In the genomic region with DNA sequence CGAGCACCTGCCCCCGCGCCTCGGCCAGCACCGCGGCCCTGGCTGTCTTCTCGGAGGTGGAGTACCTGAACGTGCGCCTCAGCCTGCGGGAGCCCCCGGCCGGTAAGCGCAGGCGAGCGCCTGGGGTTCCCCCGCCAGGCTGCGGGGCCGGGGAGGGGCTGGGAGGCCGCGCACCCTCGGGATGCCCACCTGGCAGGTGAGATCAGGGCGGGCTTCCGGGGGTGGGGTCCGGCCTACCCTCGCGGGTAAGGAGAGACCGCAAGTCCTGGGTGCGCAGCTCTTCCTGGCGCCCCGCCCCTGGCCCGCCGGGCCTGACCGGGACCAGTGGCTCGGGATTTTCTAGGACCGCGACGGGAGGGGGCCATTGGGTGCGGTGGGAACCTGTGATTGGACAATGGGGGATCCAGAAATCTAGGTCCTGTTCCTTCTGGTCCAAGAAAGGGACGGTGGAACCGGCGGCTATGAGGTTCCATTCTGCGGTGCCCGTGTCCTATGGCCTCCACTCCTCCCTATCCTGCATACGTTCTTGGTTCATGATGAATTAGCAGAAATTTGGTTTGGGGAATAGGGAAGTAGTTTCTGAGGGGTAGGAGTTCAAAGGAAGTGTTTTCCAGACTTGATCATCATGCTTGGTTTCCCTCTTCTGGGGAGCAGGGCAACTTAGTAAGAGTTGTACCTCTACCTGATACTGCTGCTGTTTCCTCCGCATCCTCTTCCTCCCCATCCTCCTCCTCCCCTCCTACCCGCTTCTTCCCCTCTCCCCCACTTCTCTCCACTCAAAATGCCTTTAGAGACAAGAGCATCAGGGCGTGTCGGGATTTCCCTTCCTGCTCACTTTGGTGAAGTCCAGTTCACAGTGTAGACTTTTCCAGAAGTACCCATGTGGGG, we compare ENCODE assay signal across 7 cellular contexts. TPM values are rescaled to one million over a fixed set of nuclear protein-coding genes. Genes with fewer than 3 reads are reported as not detected.
DNase-seq lines count a peak whose midpoint lies in the region; ATAC-seq, FAIRE-seq and TF ChIP-seq lines count a peak whose summit lies in the region.

No MANE protein-coding gene starts in this region.

- peak overlapping the region; percentile 77 for H3K4me3 ChIP-seq in PC-3 (ENCODE audit: low read length)
- H3K4me3 ChIP-seq in bronchial epithelial cell (ENCODE audit: low read depth, low read length) = peak overlapping the region; percentile 49
- H3K4me3 ChIP-seq in skeletal muscle satellite cell (ENCODE audit: low read length) = peak overlapping the region; percentile 87

- no peak for TF ChIP-seq CTCF in PC-3 (conservative IDR thresholded peaks at IDR 0.05; ENCODE audit: low read depth, low read length)
- no peak for TF ChIP-seq CTCF in bronchial epithelial cell (IDR thresholded peaks at IDR 0.05; ENCODE audit: insufficient read depth, low read length, severe bottlenecking)

- H3K9me2 ChIP-seq in PC-3 (replicated peaks; ENCODE audit: low read length) = no peaks in the 10 kb centered on the region

- POLR2A ChIA-PET in PC-3 (lab: Charles Lee; ENCODE audit: unreplicated experiment) = no interaction called here

- H3K36me3 ChIP-seq in PC-3 (ENCODE audit: low read depth, low read length) (0 out of 2 replicates have a peak, but pooled peaks cover 4% of the 10 kb centered on the region), bronchial epithelial cell (ENCODE audit: control insufficient read depth, insufficient read depth, low read length) (peaks cover 22% of the 10 kb centered on the region), skeletal muscle satellite cell (ENCODE audit: insufficient read depth, low read length) (no peaks in the 10 kb centered on the region)

- H2AFZ ChIP-seq in PC-3 (ENCODE audit: low read length) = peak overlapping the region; percentile 65

- ATAC-seq in GM19023 (IDR thresholded peaks at IDR 0.05; ENCODE audit: unreplicated experiment) = peak; percentile 11
- no peak; the same call in 1 of the 2 replicates for ATAC-seq in PC-3
- ATAC-seq in GM19351 (IDR thresholded peaks at IDR 0.05; ENCODE audit: unreplicated experiment) = no peak

- BruUV-seq in PC-3 (replicated peaks; lab: Mats Ljungman, UMichigan) = TSS peak; percentile 36

- H3K4me1 ChIP-seq in PC-3 (ENCODE audit: insufficient read depth, low read length) (peaks cover 19% of the 10 kb centered on the region), skeletal muscle satellite cell (ENCODE audit: control insufficient read depth, insufficient read depth, low read length) (peaks cover 15% of the 10 kb centered on the region)

- CTCF ChIA-PET in PC-3 (lab: Charles Lee) = no interaction called here

- intact Hi-C loops in PC-3 (cut with micrococcal nuclease) = no loop called here

- H3K27me3 ChIP-seq in PC-3 (ENCODE audit: low read length) = no peaks in the 10 kb centered on the region
- H3K27me3 ChIP-seq in bronchial epithelial cell (ENCODE audit: control insufficient read depth, insufficient read depth, low read length) = no peaks in the 10 kb centered on the region
- H3K27me3 ChIP-seq in skeletal muscle satellite cell (ENCODE audit: control insufficient read depth, insufficient read depth, low read length) = no peaks in the 10 kb centered on the region

- H3K9me3 ChIP-seq in PC-3 (ENCODE audit: low read length) (no peaks in the 10 kb centered on the region), skeletal muscle satellite cell (replicated peaks; ENCODE audit: low read length) (no peaks in the 10 kb centered on the region)

- H4K20me1 ChIP-seq in PC-3 (ENCODE audit: low read length) = no peaks in the 10 kb centered on the region

- no peak overlapping the region for H3K27ac ChIP-seq in PC-3 (ENCODE audit: low read length)

- DNase-seq in PC-3 = peak; percentile 40
- no peak for DNase-seq in bronchial epithelial cell (ENCODE audit: low read depth)
- peak; percentile 4 for DNase-seq in iris pigment epithelial cell (ENCODE audit: low read depth)
- DNase-seq in DMS153 treated with DMSO at 0.1 percent for 48 hours (lab: John Stamatoyannopoulos, UW; ENCODE audit: unreplicated experiment) = no peak

- H3K9ac ChIP-seq in PC-3 (ENCODE audit: low read length) (peak overlapping the region; percentile 67), skeletal muscle satellite cell (ENCODE audit: low read depth, low read length) (peak overlapping the region; percentile 83)

- H3K79me2 ChIP-seq in PC-3 (ENCODE audit: low read length) = peaks cover 35% of the 10 kb centered on the region

- H3F3A ChIP-seq in PC-3 (ENCODE audit: low read length, unreplicated experiment) = no peaks in the 10 kb centered on the region

- no peak for FAIRE-seq in bronchial epithelial cell (lab: Jason Lieb, UNC)

- H3K4me2 ChIP-seq in PC-3 (ENCODE audit: low read length) (peak overlapping the region; percentile 81), skeletal muscle satellite cell (ENCODE audit: low read length) (peak overlapping the region; percentile 96)

RNA-seq across cellular contexts. Expression of a gene that starts 0.8 kb away (rescaled TPM):
- total RNA-seq in PC-3 (2014; rRNA removed) = 7.1 TPM in 2 replicates
- total RNA-seq in bronchial epithelial cell = 3.9 and 80.6 TPM in 2 replicates
- 16.5 and 19.9 TPM in 2 replicates for total RNA-seq in skeletal muscle satellite cell (2012; rRNA removed)

Comparison
In these comparisons a context has a peak if more than half of its experiments do, and no peak if none do; other contexts are left out.
1. DNase-seq: peak in PC-3 (single experiment) and iris pigment epithelial cell (single experiment); none in bronchial epithelial cell (single experiment) and DMS153 treated with DMSO at 0.1 percent for 48 hours (single experiment).
2. Peak in every context shown above with its lines, with median percentiles within 50 percentile points of each other: H3K4me3 ChIP-seq.